ENCODE assay signal across 20 cellular contexts in genomic region chr6:111673086-111673485, GRCh38.
DNase-seq lines count a peak whose midpoint lies in the region; ATAC-seq and TF ChIP-seq lines count a peak whose summit lies in the region.
"Had no signal": no experiment of that assay in that cellular context is flagged by ENCODE, and none has a peak within 500 bp of the region (broad histone marks: within the 10 kb centered on the region; RNA-seq: fewer than 3 reads in every experiment).

No MANE protein-coding gene starts in this region.

- no peak for TF ChIP-seq CTCF in WERI-Rb-1 (IDR thresholded peaks at IDR 0.05; ENCODE audit: low read depth, low read length)
- no peak for TF ChIP-seq CTCF in breast epithelium (IDR thresholded peaks at IDR 0.05)

- peaks cover 67% of the 10 kb centered on the region for H3K36me3 Mint-ChIP-seq in activated CD4-positive, alpha-beta memory T cell treated with anti-CD3 and anti-CD28 coated beads for 36 hours
- peaks cover 57% of the 10 kb centered on the region for H3K36me3 Mint-ChIP-seq in activated CD4-positive, alpha-beta memory T cell treated with anti-CD3 and anti-CD28 coated beads, Interleukin-2, amount 10 ng/mL, durations not matched to agents 7 days and 5 days (ENCODE audit: low read depth)
- H3K36me3 Mint-ChIP-seq in effector memory CD8-positive, alpha-beta T cell (ENCODE audit: insufficient read depth): peaks cover 84% of the 10 kb centered on the region

- CTCF ChIA-PET in activated CD4-positive, alpha-beta memory T cell treated with anti-CD3 and anti-CD28 coated beads for 36 hours (lab: Charles Lee): no interaction called here
- CTCF ChIA-PET in activated CD4-positive, alpha-beta memory T cell treated with anti-CD3 and anti-CD28 coated beads, Interleukin-2, amount 10 ng/mL, durations not matched to agents 7 days and 5 days (lab: Charles Lee): interaction anchor here (0.6 to 1.4 kb wide), 2 partner anchors 132 to 414 kb away, joined by 3 to 6 read pairs; a partner anchor contains a TSS

- H3K9me3 ChIP-seq in WERI-Rb-1 (ENCODE audit: severe bottlenecking) (no peaks in the 10 kb centered on the region), neuronal stem cell (replicated peaks in 1 of 2; ENCODE audit: control insufficient read depth in 2 of 2, insufficient read depth in 1 of 2, low read depth in 1 of 2, low read length in 2 of 2) (no peaks in the 10 kb centered on the region), breast epithelium (no peaks in the 10 kb centered on the region)
- H3K9me3 ChIP-seq: A549 had no signal

- H3K27me3 Mint-ChIP-seq in activated CD4-positive, alpha-beta memory T cell treated with anti-CD3 and anti-CD28 coated beads for 36 hours: no peaks in the 10 kb centered on the region
- H3K27me3 Mint-ChIP-seq in activated CD4-positive, alpha-beta memory T cell treated with anti-CD3 and anti-CD28 coated beads, Interleukin-2, amount 10 ng/mL, durations not matched to agents 7 days and 5 days: no peaks in the 10 kb centered on the region
- H3K27me3 Mint-ChIP-seq in effector memory CD8-positive, alpha-beta T cell: no peaks in the 10 kb centered on the region
- H3K27me3 Mint-ChIP-seq: dendritic cell treated with granulocyte-macrophage colony-stimulating factor and Interleukin-4, amounts not matched to agents 40 ng/mL and 50 ng/mL, for 4 days; naive thymus-derived CD8-positive, alpha-beta T cell had no signal

- peak overlapping the region; percentile 52; the same call in 1 of the 2 replicates for H3K27ac ChIP-seq in WERI-Rb-1
- H3K27ac ChIP-seq in neuronal stem cell (replicated peaks; ENCODE audit: low read length): peak overlapping the region; percentile 79
- H3K27ac ChIP-seq in breast epithelium: no peak overlapping the region
- H3K27ac ChIP-seq: A549 had no signal

- peak overlapping the region; percentile 40 for H3K4me2 ChIP-seq in neuronal stem cell (ENCODE audit: insufficient read depth, low read length, poor library complexity, severe bottlenecking)
- H3K4me2 ChIP-seq: A549 had no signal

- WGBS in neuronal stem cell (ENCODE audit: extremely low coverage in 2 of 2, insufficient read length in 2 of 2, insufficient replicate concordance in 1 of 2), 2 donors: no CpG with 5 or more reads among the region's 13 CpGs

- H3K23ac ChIP-seq in neuronal stem cell (ENCODE audit: low read depth, low read length, poor library complexity): no peak overlapping the region

- peak overlapping the region; percentile 21 for H3K27ac Mint-ChIP-seq in activated CD4-positive, alpha-beta memory T cell treated with anti-CD3 and anti-CD28 coated beads for 36 hours
- H3K27ac Mint-ChIP-seq in activated CD4-positive, alpha-beta memory T cell treated with anti-CD3 and anti-CD28 coated beads, Interleukin-2, amount 10 ng/mL, durations not matched to agents 7 days and 5 days: no peak overlapping the region
- H3K27ac Mint-ChIP-seq in effector memory CD8-positive, alpha-beta T cell: peak overlapping the region; percentile 45 to 58
- H3K27ac Mint-ChIP-seq: dendritic cell treated with granulocyte-macrophage colony-stimulating factor and Interleukin-4, amounts not matched to agents 40 ng/mL and 50 ng/mL, for 4 days; T-helper 2 cell treated with Interferon-gamma antibody and Interleukin-4, amounts not matched to agents 5 μg/mL and 100 μg/mL, for 36 hours had no signal

- peaks cover 8% of the 10 kb centered on the region for H3K4me1 Mint-ChIP-seq in activated CD4-positive, alpha-beta memory T cell treated with anti-CD3 and anti-CD28 coated beads for 36 hours (ENCODE audit: low read depth)
- H3K4me1 Mint-ChIP-seq in activated CD4-positive, alpha-beta memory T cell treated with anti-CD3 and anti-CD28 coated beads, Interleukin-2, amount 10 ng/mL, durations not matched to agents 7 days and 5 days: peaks cover 12% of the 10 kb centered on the region
- H3K4me1 Mint-ChIP-seq in effector memory CD8-positive, alpha-beta T cell (ENCODE audit: low read depth in 2 of 2): peaks cover 11 to 30% of the 10 kb centered on the region in 2 donors

- no peak overlapping the region for H3K4me3 Mint-ChIP-seq in activated CD4-positive, alpha-beta memory T cell treated with anti-CD3 and anti-CD28 coated beads for 36 hours
- no peak overlapping the region for H3K4me3 Mint-ChIP-seq in activated CD4-positive, alpha-beta memory T cell treated with anti-CD3 and anti-CD28 coated beads, Interleukin-2, amount 10 ng/mL, durations not matched to agents 7 days and 5 days
- H3K4me3 Mint-ChIP-seq in effector memory CD8-positive, alpha-beta T cell: no peak overlapping the region
- H3K4me3 Mint-ChIP-seq: dendritic cell treated with granulocyte-macrophage colony-stimulating factor and Interleukin-4, amounts not matched to agents 40 ng/mL and 50 ng/mL, for 4 days; naive thymus-derived CD8-positive, alpha-beta T cell; T-helper 2 cell treated with Interferon-gamma antibody and Interleukin-4, amounts not matched to agents 5 μg/mL and 100 μg/mL, for 36 hours had no signal

- no peak overlapping the region for H2BK5ac ChIP-seq in neuronal stem cell (ENCODE audit: low read length)

- no peak overlapping the region for H3K4ac ChIP-seq in neuronal stem cell (ENCODE audit: low read length)

- no peak for TF ChIP-seq POLR2A in breast epithelium (IDR thresholded peaks at IDR 0.05)

- no peak overlapping the region for H2BK120ac ChIP-seq in neuronal stem cell (ENCODE audit: low read depth, low read length)

- peak overlapping the region; percentile 21 for H3K18ac ChIP-seq in neuronal stem cell (ENCODE audit: low read length)

- no peak overlapping the region for H3K14ac ChIP-seq in neuronal stem cell (ENCODE audit: low read length)

- no peak overlapping the region for H4K8ac ChIP-seq in neuronal stem cell (ENCODE audit: low read depth, low read length)

- no peak for ATAC-seq in effector memory CD8-positive, alpha-beta T cell (replicated peaks)
- no peak for ATAC-seq in GM18520 (IDR thresholded peaks at IDR 0.05; ENCODE audit: unreplicated experiment)
- ATAC-seq: A549; naive thymus-derived CD8-positive, alpha-beta T cell had no signal

- H3K27me3 ChIP-seq in WERI-Rb-1 (ENCODE audit: insufficient read depth, low read depth, severe bottlenecking) (no peaks in the 10 kb centered on the region), neuronal stem cell (ENCODE audit: control insufficient read depth in 3 of 3, insufficient read depth in 3 of 3, low read depth in 1 of 3, low read length in 3 of 3) (no peaks in the 10 kb centered on the region), breast epithelium (no peaks in the 10 kb centered on the region)

- H3K9ac ChIP-seq in neuronal stem cell (ENCODE audit: low read depth, low read length, poor library complexity): no peak overlapping the region

- H2BK15ac ChIP-seq in neuronal stem cell (ENCODE audit: low read length): no peak overlapping the region

- H4K91ac ChIP-seq in neuronal stem cell (ENCODE audit: low read depth, low read length, poor library complexity): no peak overlapping the region

- H3K36me3 ChIP-seq in WERI-Rb-1 (no peaks in the 10 kb centered on the region), neuronal stem cell (replicated peaks in 1 of 2; ENCODE audit: control insufficient read depth in 2 of 2, insufficient read depth in 2 of 2, low read length in 2 of 2) (peaks cover 14 to 98% of the 10 kb centered on the region in 2 donors), breast epithelium (no peaks in the 10 kb centered on the region)

- peak overlapping the region; percentile 8 for H3K4me3 ChIP-seq in WERI-Rb-1 (ENCODE audit: low read depth, low read length)
- no peak overlapping the region for H3K4me3 ChIP-seq in neuronal stem cell (ENCODE audit: low read length in 2 of 2)
- H3K4me3 ChIP-seq in breast epithelium: no peak overlapping the region
- H3K4me3 ChIP-seq: A549 had no signal

- DNase-seq in activated CD4-positive, alpha-beta memory T cell treated with anti-CD3 and anti-CD28 coated beads for 36 hours: no peak
- no peak for DNase-seq in activated CD4-positive, alpha-beta memory T cell treated with anti-CD3 and anti-CD28 coated beads, Interleukin-2, amount 10 ng/mL, durations not matched to agents 7 days and 5 days
- DNase-seq in WERI-Rb-1 (peak; percentile 24), neuronal stem cell (ENCODE audit: low spot score) (no peak), epidermal melanocyte (ENCODE audit: insufficient read length, low spot score) (no peak), breast epithelium (ENCODE audit: low spot score in 2 of 2) (no peak)
- no peak for DNase-seq in effector memory CD8-positive, alpha-beta T cell
- DNase-seq: activated CD4-positive, CD25-positive, alpha-beta regulatory T cell; activated gamma-delta T cell; erythroblast; foreskin melanocyte; GF-D8; Kasumi-1; naive thymus-derived CD8-positive, alpha-beta T cell; NCI-H1105 treated with DMSO at 0.1 percent for 48 hours; NCI-H2171 had no signal

- no peaks in the 10 kb centered on the region for H3K9me3 Mint-ChIP-seq in activated CD4-positive, alpha-beta memory T cell treated with anti-CD3 and anti-CD28 coated beads for 36 hours
- no peaks in the 10 kb centered on the region for H3K9me3 Mint-ChIP-seq in activated CD4-positive, alpha-beta memory T cell treated with anti-CD3 and anti-CD28 coated beads, Interleukin-2, amount 10 ng/mL, durations not matched to agents 7 days and 5 days
- no peaks in the 10 kb centered on the region for H3K9me3 Mint-ChIP-seq in effector memory CD8-positive, alpha-beta T cell
- H3K9me3 Mint-ChIP-seq: dendritic cell treated with granulocyte-macrophage colony-stimulating factor and Interleukin-4, amounts not matched to agents 40 ng/mL and 50 ng/mL, for 4 days; naive thymus-derived CD8-positive, alpha-beta T cell; T-helper 2 cell treated with Interferon-gamma antibody and Interleukin-4, amounts not matched to agents 5 μg/mL and 100 μg/mL, for 36 hours had no signal

- intact Hi-C loops in activated CD4-positive, alpha-beta memory T cell treated with anti-CD3 and anti-CD28 coated beads for 36 hours (cut with micrococcal nuclease): no loop called here
- intact Hi-C loops in breast epithelium (cut with DNase I; ENCODE audit: low total_unique reads): no loop called here

- no peak overlapping the region for H2AK5ac ChIP-seq in neuronal stem cell (ENCODE audit: low read depth, low read length)

- H3K79me1 ChIP-seq in neuronal stem cell (ENCODE audit: low read depth, low read length): no peaks in the 10 kb centered on the region

- POLR2A ChIA-PET in activated CD4-positive, alpha-beta memory T cell treated with anti-CD3 and anti-CD28 coated beads for 36 hours (lab: Charles Lee): no interaction called here
- POLR2A ChIA-PET in activated CD4-positive, alpha-beta memory T cell treated with anti-CD3 and anti-CD28 coated beads, Interleukin-2, amount 10 ng/mL, durations not matched to agents 7 days and 5 days (lab: Charles Lee): no interaction called here

- H3K4me1 ChIP-seq in neuronal stem cell (ENCODE audit: control insufficient read depth in 2 of 2, insufficient read depth in 1 of 2, low read depth in 1 of 2, low read length in 2 of 2) (peaks cover 7 to 35% of the 10 kb centered on the region in 2 donors), breast epithelium (no peaks in the 10 kb centered on the region)

- no peak overlapping the region for H2AFZ ChIP-seq in neuronal stem cell (ENCODE audit: low read length)

- H2BK12ac ChIP-seq in neuronal stem cell (ENCODE audit: low read length): no peak overlapping the region

Comparison
In these comparisons a context has a peak if more than half of its experiments do, and no peak if none do; other contexts are left out.
1. H3K27ac ChIP-seq: peak in WERI-Rb-1 (single experiment) and neuronal stem cell (single experiment); none in breast epithelium (0 of 2).